ENCODE assay signal across 20 cellular contexts in the genomic region with DNA sequence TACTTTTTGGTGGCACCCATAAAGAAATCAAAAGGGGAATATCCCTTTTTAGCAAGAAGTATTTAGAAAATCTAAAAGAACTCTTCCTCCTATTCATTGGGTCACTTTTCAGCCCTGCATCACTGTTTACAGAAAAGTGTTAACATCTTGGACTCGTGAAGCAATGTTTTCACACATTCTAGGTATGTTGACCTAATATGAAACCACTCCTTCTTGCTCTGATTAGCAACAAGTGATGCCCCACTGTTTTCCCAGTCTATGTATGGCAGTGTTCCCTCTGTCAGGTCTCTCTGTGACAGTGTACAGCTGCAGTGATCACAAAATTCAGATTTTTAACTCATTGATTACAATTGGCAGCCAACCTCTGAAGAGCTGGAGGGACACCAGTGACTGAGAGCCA.
A peak's percentile ranks its signal among the peaks of the same experiment; 100 is the strongest.
DNase-seq lines count a peak whose midpoint lies in the region; ATAC-seq, FAIRE-seq and TF ChIP-seq lines count a peak whose summit lies in the region.
"Had no signal": no experiment of that assay in that cellular context is flagged by ENCODE, and none has a peak within 500 bp of the region (broad histone marks: within the 10 kb centered on the region; RNA-seq: fewer than 3 reads in every experiment).

No MANE protein-coding gene starts in this region.

- H3K36me3 ChIP-seq in HCT116 (ENCODE audit: control insufficient read depth in 1 of 2, insufficient read depth in 2 of 2, low read length in 2 of 2) = no peaks in the 10 kb centered on the region
- no peaks in the 10 kb centered on the region for H3K36me3 ChIP-seq in astrocyte (ENCODE audit: insufficient read depth, low read length)
- H3K36me3 ChIP-seq in lung (ENCODE audit: control insufficient read depth in 2 of 2, insufficient read depth in 2 of 2, low read length in 2 of 2) = no peaks in the 10 kb centered on the region
- H3K36me3 ChIP-seq in SJCRH30 = no peaks in the 10 kb centered on the region
- H3K36me3 ChIP-seq: neural progenitor cell had no signal

- FAIRE-seq in astrocyte (lab: Jason Lieb, UNC) = no peak

- H3K9me3 ChIP-seq in HCT116 (ENCODE audit: control insufficient read depth in 1 of 2, insufficient read depth in 1 of 2, low read depth in 1 of 2, low read length in 2 of 2) (no peaks in the 10 kb centered on the region), astrocyte (ENCODE audit: insufficient read depth, low read depth, low read length) (no peaks in the 10 kb centered on the region), lung (ENCODE audit: control insufficient read depth in 2 of 2, insufficient read depth in 1 of 2, low read length in 1 of 2) (no peaks in the 10 kb centered on the region), SJCRH30 (replicated peaks) (no peaks in the 10 kb centered on the region)

- H3K4me1 ChIP-seq in HCT116 (ENCODE audit: control insufficient read depth in 1 of 2, insufficient read depth in 2 of 2, low read length in 2 of 2) (peaks cover 36 to 44% of the 10 kb centered on the region in 2 experiments), astrocyte (ENCODE audit: insufficient read depth, low read length) (peaks cover 7% of the 10 kb centered on the region), lung (ENCODE audit: control insufficient read depth in 2 of 2, insufficient read depth in 2 of 2, low read length in 2 of 2) (peaks cover 0 to 4% of the 10 kb centered on the region in 2 donors), SJCRH30 (no peaks in the 10 kb centered on the region; the same call in 1 of the 2 replicates)

- RAD21 ChIA-PET in HCT116 (lab: Charles Lee; ENCODE audit: low non-redundant PET in 1 of 2, low total read pairs in 2 of 2, uncharacterized antibody in 2 of 2, unreplicated experiment in 2 of 2) = interaction anchor here in 1 of 2 experiments (0.9 kb wide), 1 partner anchor 14 kb away, joined by 3 read pairs; no protein-coding TSS in a partner anchor

- H3K4me3 ChIP-seq in HCT116 (replicated peaks in 1 of 2; ENCODE audit: low read depth in 1 of 2, low read length in 2 of 2) (no peak overlapping the region), astrocyte (ENCODE audit: insufficient read depth, low read depth, low read length) (no peak overlapping the region), lung (no peak overlapping the region), SJCRH30 (no peak overlapping the region)
- H3K4me3 ChIP-seq: neural progenitor cell had no signal

- ATAC-seq in HCT116 (no peak), lung (ENCODE audit: insufficient read depth, low FRiP score) (peak; percentile 69)
- no peak for ATAC-seq in activated CD8-positive, alpha-beta T cell treated with anti-CD3 and anti-CD28 coated beads, Interleukin-2, amount 10 ng/mL, durations not matched to agents 7 days and 5 days
- ATAC-seq: activated CD8-positive, alpha-beta memory T cell treated with anti-CD3 and anti-CD28 coated beads, Interleukin-2, amount 10 ng/mL, durations not matched to agents 7 days and 5 days had no signal

- no peak overlapping the region for H3K27ac Mint-ChIP-seq in astrocyte (ENCODE audit: unreplicated experiment)
- H3K27ac Mint-ChIP-seq in activated T-helper 1 cell treated with anti-CD3 and anti-CD28 coated beads, Interleukin-12 subunit alpha, Interleukin-12 subunit beta, Interleukin-2, Interleukin-4 antibody, amounts not matched to agents 30 ng/mL and 10 ng/mL and 1 ng/mL, durations not matched to agents 14 hours and 24 hours and 36 hours = no peak overlapping the region
- H3K27ac Mint-ChIP-seq in activated CD8-positive, alpha-beta T cell treated with anti-CD3 and anti-CD28 coated beads, Interleukin-2, amount 10 ng/mL, durations not matched to agents 7 days and 5 days = no peak overlapping the region
- H3K27ac Mint-ChIP-seq: activated CD8-positive, alpha-beta memory T cell treated with anti-CD3 and anti-CD28 coated beads, Interleukin-2, amount 10 ng/mL, durations not matched to agents 7 days and 5 days; neural progenitor cell had no signal

- peaks cover 5% of the 10 kb centered on the region; the same call in 1 of the 2 replicates for H4K20me1 ChIP-seq in HCT116 (ENCODE audit: insufficient read depth)
- H4K20me1 ChIP-seq in astrocyte (ENCODE audit: insufficient read depth, low read length) = no peaks in the 10 kb centered on the region

- H3K4me3 Mint-ChIP-seq in astrocyte (ENCODE audit: unreplicated experiment) = no peak overlapping the region
- no peak overlapping the region for H3K4me3 Mint-ChIP-seq in activated T-helper 1 cell treated with anti-CD3 and anti-CD28 coated beads, Interleukin-12 subunit alpha, Interleukin-12 subunit beta, Interleukin-2, Interleukin-4 antibody, amounts not matched to agents 30 ng/mL and 10 ng/mL and 1 ng/mL, durations not matched to agents 14 hours and 24 hours and 36 hours
- no peak overlapping the region for H3K4me3 Mint-ChIP-seq in activated CD8-positive, alpha-beta T cell treated with anti-CD3 and anti-CD28 coated beads, Interleukin-2, amount 10 ng/mL, durations not matched to agents 7 days and 5 days
- H3K4me3 Mint-ChIP-seq: activated CD8-positive, alpha-beta memory T cell treated with anti-CD3 and anti-CD28 coated beads, Interleukin-2, amount 10 ng/mL, durations not matched to agents 7 days and 5 days; neural progenitor cell had no signal

- intact Hi-C loops in HCT116 (cut with micrococcal nuclease) = no loop called here
- intact Hi-C loops in activated T-helper 1 cell treated with anti-CD3 and anti-CD28 coated beads, Interleukin-12 subunit alpha, Interleukin-12 subunit beta, Interleukin-2, Interleukin-4 antibody, amounts not matched to agents 30 ng/mL and 10 ng/mL and 1 ng/mL, durations not matched to agents 14 hours and 24 hours and 36 hours (cut with micrococcal nuclease) = no loop called here

- no peaks in the 10 kb centered on the region for H3K9me3 Mint-ChIP-seq in astrocyte (ENCODE audit: unreplicated experiment)
- no peaks in the 10 kb centered on the region for H3K9me3 Mint-ChIP-seq in activated T-helper 1 cell treated with anti-CD3 and anti-CD28 coated beads, Interleukin-12 subunit alpha, Interleukin-12 subunit beta, Interleukin-2, Interleukin-4 antibody, amounts not matched to agents 30 ng/mL and 10 ng/mL and 1 ng/mL, durations not matched to agents 14 hours and 24 hours and 36 hours
- no peaks in the 10 kb centered on the region for H3K9me3 Mint-ChIP-seq in activated CD8-positive, alpha-beta T cell treated with anti-CD3 and anti-CD28 coated beads, Interleukin-2, amount 10 ng/mL, durations not matched to agents 7 days and 5 days (ENCODE audit: insufficient read depth)
- H3K9me3 Mint-ChIP-seq: CD8-positive, alpha-beta memory T cell had no signal

- no peaks in the 10 kb centered on the region for H3K79me2 ChIP-seq in HCT116 (ENCODE audit: insufficient read depth, low read length)
- no peaks in the 10 kb centered on the region for H3K79me2 ChIP-seq in astrocyte (ENCODE audit: insufficient read depth, low read length)

- BruUV-seq in HCT116 (replicated peaks; lab: Mats Ljungman, UMichigan) = no TSS peak

- TF ChIP-seq CTCF in C4-2B (conservative IDR thresholded peaks at IDR 0.05) = no peak; the same call in 1 of the 2 replicates
- TF ChIP-seq CTCF in HCT116 (IDR thresholded peaks at IDR 0.05 in 2 of 3, conservative IDR thresholded peaks at IDR 0.05 in 1 of 3; ENCODE audit: borderline replicate concordance in 1 of 3, insufficient read depth in 1 of 3, low read depth in 2 of 3, low read length in 2 of 3) = no peak
- TF ChIP-seq CTCF in astrocyte (IDR thresholded peaks at IDR 0.05; ENCODE audit: insufficient read depth, low read depth, low read length) = no peak
- TF ChIP-seq CTCF in lung (IDR thresholded peaks at IDR 0.05; ENCODE audit: control extremely low read depth, extremely low read depth) = no peak

- POLR2A ChIA-PET in HCT116 (lab: Charles Lee) = no interaction called here
- POLR2A ChIA-PET in activated CD8-positive, alpha-beta T cell treated with anti-CD3 and anti-CD28 coated beads, Interleukin-2, amount 10 ng/mL, durations not matched to agents 7 days and 5 days (lab: Charles Lee) = no interaction called here

- H3K4me2 ChIP-seq in HCT116 (ENCODE audit: low read length) (peak overlapping the region; percentile 54), astrocyte (ENCODE audit: low read length) (peak overlapping the region; percentile 5)

- no peaks in the 10 kb centered on the region for H3K27me3 Mint-ChIP-seq in astrocyte (ENCODE audit: low read depth, unreplicated experiment)
- H3K27me3 Mint-ChIP-seq in activated T-helper 1 cell treated with anti-CD3 and anti-CD28 coated beads, Interleukin-12 subunit alpha, Interleukin-12 subunit beta, Interleukin-2, Interleukin-4 antibody, amounts not matched to agents 30 ng/mL and 10 ng/mL and 1 ng/mL, durations not matched to agents 14 hours and 24 hours and 36 hours (ENCODE audit: insufficient read depth) = no peaks in the 10 kb centered on the region
- no peaks in the 10 kb centered on the region for H3K27me3 Mint-ChIP-seq in activated CD8-positive, alpha-beta T cell treated with anti-CD3 and anti-CD28 coated beads, Interleukin-2, amount 10 ng/mL, durations not matched to agents 7 days and 5 days (ENCODE audit: low read depth)
- H3K27me3 Mint-ChIP-seq: activated CD8-positive, alpha-beta memory T cell treated with anti-CD3 and anti-CD28 coated beads, Interleukin-2, amount 10 ng/mL, durations not matched to agents 7 days and 5 days; CD8-positive, alpha-beta memory T cell had no signal

- H3K9me2 ChIP-seq in HCT116 (ENCODE audit: insufficient read depth) = no peaks in the 10 kb centered on the region

- peak overlapping the region; percentile 40 for H3K27ac ChIP-seq in C4-2B
- H3K27ac ChIP-seq in HCT116 (ENCODE audit: low read depth, low read length) = no peak overlapping the region
- H3K27ac ChIP-seq in astrocyte (ENCODE audit: low read depth, low read length) = no peak overlapping the region
- peak overlapping the region in 1 of 2 donors; percentile 62 for H3K27ac ChIP-seq in lung (ENCODE audit: low read depth in 1 of 2, low read length in 1 of 2)
- no peak overlapping the region for H3K27ac ChIP-seq in SJCRH30
- H3K27ac ChIP-seq: neural progenitor cell had no signal

- DNase-seq in HCT116 (ENCODE audit: low read depth, low spot score) (no peak), astrocyte (ENCODE audit: low read depth) (no peak), lung (ENCODE audit: low spot score) (no peak), inferior parietal cortex (ENCODE audit: extremely low spot score) (no peak), SJCRH30 (no peak)
- no peak for DNase-seq in activated T-helper 1 cell treated with anti-CD3 and anti-CD28 coated beads, Interleukin-12 subunit alpha, Interleukin-12 subunit beta, Interleukin-2, Interleukin-4 antibody, amounts not matched to agents 30 ng/mL and 10 ng/mL and 1 ng/mL, durations not matched to agents 14 hours and 24 hours and 36 hours (ENCODE audit: low spot score)
- DNase-seq in activated CD8-positive, alpha-beta T cell treated with anti-CD3 and anti-CD28 coated beads, Interleukin-2, amount 10 ng/mL, durations not matched to agents 7 days and 5 days = no peak
- DNase-seq: activated CD4-positive, alpha-beta T cell treated with anti-CD3 and anti-CD28 coated beads for 1 hour; activated CD8-positive, alpha-beta memory T cell treated with anti-CD3 and anti-CD28 coated beads, Interleukin-2, amount 10 ng/mL, durations not matched to agents 7 days and 5 days; CD8-positive, alpha-beta memory T cell; foreskin melanocyte; hypothalamus; Kasumi-1; midbrain; NCI-H1105; NCI-H2227 treated with DMSO at 0.1 percent for 48 hours; retina; RPMI8226 had no signal

- WGBS in lung, 2 donors = 70 to 93% methylated on average over 1 of the region's 1 CpG

- CTCF ChIA-PET in HCT116 (lab: Charles Lee) = interaction anchor here (1.0 kb wide), 1 partner anchor 57 kb away, joined by 3 read pairs; no protein-coding TSS in a partner anchor
- CTCF ChIA-PET in activated CD8-positive, alpha-beta T cell treated with anti-CD3 and anti-CD28 coated beads, Interleukin-2, amount 10 ng/mL, durations not matched to agents 7 days and 5 days (lab: Charles Lee) = no interaction called here

- H2AFZ ChIP-seq in HCT116 (ENCODE audit: low read depth, low read length, poor library complexity, severe bottlenecking) (no peak overlapping the region), astrocyte (ENCODE audit: low read depth, low read length) (no peak overlapping the region)
- H2AFZ ChIP-seq: neural progenitor cell had no signal

- peaks cover 16% of the 10 kb centered on the region for H3K4me1 Mint-ChIP-seq in astrocyte (ENCODE audit: low read depth, unreplicated experiment)
- no peaks in the 10 kb centered on the region for H3K4me1 Mint-ChIP-seq in activated T-helper 1 cell treated with anti-CD3 and anti-CD28 coated beads, Interleukin-12 subunit alpha, Interleukin-12 subunit beta, Interleukin-2, Interleukin-4 antibody, amounts not matched to agents 30 ng/mL and 10 ng/mL and 1 ng/mL, durations not matched to agents 14 hours and 24 hours and 36 hours (ENCODE audit: low read depth)
- H3K4me1 Mint-ChIP-seq in activated CD8-positive, alpha-beta T cell treated with anti-CD3 and anti-CD28 coated beads, Interleukin-2, amount 10 ng/mL, durations not matched to agents 7 days and 5 days (ENCODE audit: low read depth) = peaks cover 2% of the 10 kb centered on the region

- H3K36me3 Mint-ChIP-seq in astrocyte (ENCODE audit: low read depth, unreplicated experiment) = no peaks in the 10 kb centered on the region
- no peaks in the 10 kb centered on the region for H3K36me3 Mint-ChIP-seq in activated T-helper 1 cell treated with anti-CD3 and anti-CD28 coated beads, Interleukin-12 subunit alpha, Interleukin-12 subunit beta, Interleukin-2, Interleukin-4 antibody, amounts not matched to agents 30 ng/mL and 10 ng/mL and 1 ng/mL, durations not matched to agents 14 hours and 24 hours and 36 hours (ENCODE audit: low read depth)
- H3K36me3 Mint-ChIP-seq in activated CD8-positive, alpha-beta T cell treated with anti-CD3 and anti-CD28 coated beads, Interleukin-2, amount 10 ng/mL, durations not matched to agents 7 days and 5 days (ENCODE audit: low read depth) = no peaks in the 10 kb centered on the region
- H3K36me3 Mint-ChIP-seq: activated CD8-positive, alpha-beta memory T cell treated with anti-CD3 and anti-CD28 coated beads, Interleukin-2, amount 10 ng/mL, durations not matched to agents 7 days and 5 days had no signal

- H3K27me3 ChIP-seq in HCT116 (ENCODE audit: insufficient read depth, low read length) (peaks cover 19% of the 10 kb centered on the region; the same call in 1 of the 2 replicates), astrocyte (ENCODE audit: insufficient read depth, low read length) (no peaks in the 10 kb centered on the region), lung (ENCODE audit: control insufficient read depth, insufficient read depth) (no peaks in the 10 kb centered on the region), SJCRH30 (no peaks in the 10 kb centered on the region)

- H3K9ac ChIP-seq in HCT116 (ENCODE audit: low read length) = no peak overlapping the region
- H3K9ac ChIP-seq in astrocyte (ENCODE audit: low read length) = no peak overlapping the region
- H3K9ac ChIP-seq: neural progenitor cell had no signal

- TF ChIP-seq POLR2A in HCT116 (IDR thresholded peaks at IDR 0.05; ENCODE audit: borderline replicate concordance, extremely low read depth, insufficient read depth, insufficient read length) = no peak

- TF ChIP-seq RAD21 in HCT116 (IDR thresholded peaks at IDR 0.05; ENCODE audit: low read depth) = no peak
